Comparison of ENCODE assay signal across 28 cellular contexts in genomic region chr17:47288531-47289116, GRCh38. TPM values are rescaled to one million over a fixed set of nuclear protein-coding genes. Genes with fewer than 3 reads are reported as not detected.
DNase-seq lines count a peak whose midpoint lies in the region; ATAC-seq, FAIRE-seq and TF ChIP-seq lines count a peak whose summit lies in the region.
"Had no signal": no experiment of that assay in that cellular context is flagged by ENCODE, and none has a peak within 500 bp of the region (broad histone marks: within the 10 kb centered on the region; RNA-seq: fewer than 3 reads in every experiment).

No MANE protein-coding gene starts in this region.

- no peaks in the 10 kb centered on the region for H3K79me2 ChIP-seq in HepG2 (ENCODE audit: insufficient read depth, low read length)

- no peaks in the 10 kb centered on the region for H3K36me3 ChIP-seq in HepG2 (replicated peaks in 1 of 2; ENCODE audit: control insufficient read depth in 1 of 2, insufficient read depth in 2 of 2, low read length in 2 of 2)
- no peaks in the 10 kb centered on the region for H3K36me3 ChIP-seq in right lobe of liver
- H3K36me3 ChIP-seq in ascending aorta: peaks cover 59 to 93% of the 10 kb centered on the region in 2 donors
- H3K36me3 ChIP-seq: neutrophil had no signal

- H3K4me3 Mint-ChIP-seq in immature natural killer cell (no peak overlapping the region), chondrocyte (ENCODE audit: unreplicated experiment) (no peak overlapping the region)
- H3K4me3 Mint-ChIP-seq: activated CD4-positive, alpha-beta memory T cell treated with anti-CD3 and anti-CD28 coated beads, Interleukin-2, amount 10 ng/mL, durations not matched to agents 7 days and 5 days; activated naive CD8-positive, alpha-beta T cell; activated T-cell treated with anti-CD3 and anti-CD28 coated beads, Interleukin-2, amount 50 U/mL, for 4 hours; CD4-positive, CD25-positive, alpha-beta regulatory T cell; endodermal cell; H9; mesothelial cell of epicardium; stimulated activated effector memory CD8-positive, alpha-beta T cell treated with anti-CD3 and anti-CD28 coated beads, Interleukin-12 subunit alpha, Interleukin-12 subunit beta, amount 100 ng/mL, for 72 hours; WTC11 had no signal

- no peak overlapping the region for H3K4me2 ChIP-seq in HepG2 (ENCODE audit: low read depth, low read length)

- H3K4me3 ChIP-seq in HepG2 (replicated peaks in 1 of 3; ENCODE audit: insufficient read depth in 1 of 3, low read depth in 2 of 3, low read length in 3 of 3) (no peak overlapping the region), right lobe of liver (no peak overlapping the region), ascending aorta (no peak overlapping the region)
- H3K4me3 ChIP-seq: transverse colon had no signal

- CTCF ChIA-PET in HepG2 (lab: Yijun Ruan, JAX; ENCODE audit: low intra/inter-chr PET ratio, low total read pairs): no interaction called here

- H3K4me1 Mint-ChIP-seq in immature natural killer cell (no peaks in the 10 kb centered on the region), chondrocyte (ENCODE audit: low read depth) (peaks cover 24% of the 10 kb centered on the region)
- H3K4me1 Mint-ChIP-seq: mesothelial cell of epicardium had no signal

- peaks cover 0 to 2% (median 1%) of the 10 kb centered on the region in 3 donors for H3K27me3 Mint-ChIP-seq in immature natural killer cell (ENCODE audit: low read depth in 3 of 3)
- no peaks in the 10 kb centered on the region for H3K27me3 Mint-ChIP-seq in chondrocyte (ENCODE audit: low read depth)

- FAIRE-seq in HepG2 (lab: Jason Lieb, UNC): no peak
- FAIRE-seq: GM18507 had no signal

- H3K9ac ChIP-seq in HepG2 (ENCODE audit: insufficient read depth, low read depth, low read length): no peak overlapping the region

- no peaks in the 10 kb centered on the region for H3K9me3 Mint-ChIP-seq in immature natural killer cell
- no peaks in the 10 kb centered on the region for H3K9me3 Mint-ChIP-seq in chondrocyte (ENCODE audit: low read depth)
- H3K9me3 Mint-ChIP-seq: activated CD4-positive, alpha-beta memory T cell treated with anti-CD3 and anti-CD28 coated beads, Interleukin-2, amount 10 ng/mL, durations not matched to agents 7 days and 5 days; activated T-cell treated with anti-CD3 and anti-CD28 coated beads, Interleukin-2, amount 50 U/mL, for 4 hours; CD4-positive, CD25-positive, alpha-beta regulatory T cell; endodermal cell; H9; mesothelial cell of epicardium; stimulated activated effector memory CD8-positive, alpha-beta T cell treated with anti-CD3 and anti-CD28 coated beads, Interleukin-12 subunit alpha, Interleukin-12 subunit beta, amount 100 ng/mL, for 72 hours had no signal

- DNase-seq in HepG2 (ENCODE audit: low spot score) (no peak), right lobe of liver (no peak), ascending aorta (ENCODE audit: low spot score in 2 of 2) (no peak), inferior parietal cortex (ENCODE audit: extremely low spot score) (peak; percentile 28), NCI-H510A treated with DMSO at 0.1 percent for 48 hours (lab: John Stamatoyannopoulos, UW) (no peak), immature natural killer cell (no peak), chondrocyte (ENCODE audit: low spot score) (no peak)
- no peak for DNase-seq in activated T-cell treated with anti-CD3 and anti-CD28 coated beads, Interleukin-2, amount 50 U/mL, for 48 hours
- DNase-seq: activated CD4-positive, alpha-beta memory T cell treated with anti-CD3 and anti-CD28 coated beads, Interleukin-2, amount 10 ng/mL, durations not matched to agents 7 days and 5 days; activated T-cell treated with anti-CD3 and anti-CD28 coated beads, Interleukin-2, amount 50 U/mL, for 4 hours; CD4-positive, CD25-positive, alpha-beta regulatory T cell; cerebellar nuclear complex; DMS53; endodermal cell; H9; NCI-H2081 treated with DMSO at 0.1 percent for 48 hours; NCI-H524; SIG-M5; stimulated activated CD4-positive, alpha-beta T cell treated with anti-CD3 and anti-CD28 coated beads, Interleukin-15, amount 100 ng/mL, for 24 hours; T-helper 1 cell; transverse colon had no signal

- 61% methylated on average over 6 of the region's 6 CpGs for WGBS in HepG2 (ENCODE audit: low lambda C conversion rate)
- 74% methylated on average over 4 of the region's 6 CpGs for WGBS in right lobe of liver (ENCODE audit: insufficient coverage, low coverage, low lambda C conversion rate, missing lambda C conversion rate)

- no TSS peak for BruUV-seq in HepG2 (replicated peaks; lab: Mats Ljungman, UMichigan)

- H3K4me1 ChIP-seq in HepG2 (ENCODE audit: insufficient read depth, low read length) (peaks cover 23% of the 10 kb centered on the region), right lobe of liver (peaks cover 0 to 28% (median 8%) of the 10 kb centered on the region in 4 donors), ascending aorta (no peaks in the 10 kb centered on the region)

- intact Hi-C loops in HepG2 (cut with micrococcal nuclease; ENCODE audit: unreplicated experiment): no loop called here
- intact Hi-C loops in right lobe of liver (cut with DNase I): no loop called here
- intact Hi-C loops in ascending aorta (cut with DNase I): no loop called here

- no peak overlapping the region for H2AFZ ChIP-seq in HepG2 (ENCODE audit: low read length)

- no peak for TF ChIP-seq RAD21 in HepG2 (CRISPR knock-in tag; IDR thresholded peaks at IDR 0.05)

- TF ChIP-seq EP300 in HepG2 (IDR thresholded peaks at IDR 0.05; ENCODE audit: low read depth in 2 of 2, low read length in 2 of 2): no peak
- TF ChIP-seq EP300 in HepG2 (CRISPR knock-in tag; IDR thresholded peaks at IDR 0.05; ENCODE audit: borderline replicate concordance): no peak

- no peak overlapping the region for H3K27ac Mint-ChIP-seq in immature natural killer cell
- no peak overlapping the region for H3K27ac Mint-ChIP-seq in chondrocyte (ENCODE audit: unreplicated experiment)
- H3K27ac Mint-ChIP-seq: activated CD4-positive, alpha-beta memory T cell treated with anti-CD3 and anti-CD28 coated beads, Interleukin-2, amount 10 ng/mL, durations not matched to agents 7 days and 5 days; activated naive CD8-positive, alpha-beta T cell; CD4-positive, CD25-positive, alpha-beta regulatory T cell; endodermal cell; mesothelial cell of epicardium; WTC11 had no signal

- no peak for ATAC-seq in HepG2
- ATAC-seq in right lobe of liver: no peak
- ATAC-seq: activated T-cell treated with anti-CD3 and anti-CD28 coated beads, Interleukin-2, amount 50 U/mL, for 4 hours; stimulated activated effector memory CD8-positive, alpha-beta T cell treated with anti-CD3 and anti-CD28 coated beads, Interleukin-12 subunit alpha, Interleukin-12 subunit beta, amount 100 ng/mL, for 72 hours; WTC11 had no signal

- no peak overlapping the region for H3K27ac ChIP-seq in HepG2 (ENCODE audit: extremely low read length, insufficient read depth, low read length)
- no peak overlapping the region for H3K27ac ChIP-seq in right lobe of liver
- H3K27ac ChIP-seq in ascending aorta: peak overlapping the region; percentile 11 to 43
- H3K27ac ChIP-seq: neutrophil, transverse colon had no signal

- no peaks in the 10 kb centered on the region for H3K36me3 Mint-ChIP-seq in immature natural killer cell
- H3K36me3 Mint-ChIP-seq in chondrocyte (ENCODE audit: low read depth): peaks cover 9% of the 10 kb centered on the region
- H3K36me3 Mint-ChIP-seq: activated naive CD8-positive, alpha-beta T cell; CD4-positive, CD25-positive, alpha-beta regulatory T cell; mesothelial cell of epicardium; stimulated activated effector memory CD8-positive, alpha-beta T cell treated with anti-CD3 and anti-CD28 coated beads, Interleukin-12 subunit alpha, Interleukin-12 subunit beta, amount 100 ng/mL, for 72 hours; WTC11 had no signal

- POLR2A ChIA-PET in HepG2 (lab: Yijun Ruan, JAX): no interaction called here

- TF ChIP-seq POLR2A in HepG2 (IDR thresholded peaks at IDR 0.05; ENCODE audit: insufficient read depth in 1 of 2, low read depth in 2 of 2, low read length in 2 of 2) (no peak), right lobe of liver (IDR thresholded peaks at IDR 0.05) (no peak)

- peaks cover 1 to 13% of the 10 kb centered on the region in 2 experiments; a peak in 2 of 5 replicates for H3K27me3 ChIP-seq in HepG2 (ENCODE audit: control insufficient read depth in 1 of 2, insufficient read depth in 2 of 2, low read length in 2 of 2)
- no peaks in the 10 kb centered on the region for H3K27me3 ChIP-seq in right lobe of liver
- no peaks in the 10 kb centered on the region for H3K27me3 ChIP-seq in ascending aorta
- H3K27me3 ChIP-seq: transverse colon had no signal

- in situ Hi-C loops in HepG2 (cut with HindIII; ENCODE audit: extremely low pct_ligation_motif_present, low pct_unique_long_range_greater_than_20kb): no loop called here

- TF ChIP-seq CTCF in HepG2 (CRISPR knock-in tag; IDR thresholded peaks at IDR 0.05): no peak
- no peak for TF ChIP-seq CTCF in right lobe of liver (IDR thresholded peaks at IDR 0.05)
- no peak for TF ChIP-seq CTCF in ascending aorta (IDR thresholded peaks at IDR 0.05)
- no peak for TF ChIP-seq CTCF in chondrocyte (IDR thresholded peaks at IDR 0.05)

- no peaks in the 10 kb centered on the region for H4K20me1 ChIP-seq in HepG2 (ENCODE audit: insufficient read depth, low read length)

- H3K9me3 ChIP-seq in HepG2 (ENCODE audit: low read length) (no peaks in the 10 kb centered on the region), right lobe of liver (no peaks in the 10 kb centered on the region), ascending aorta (no peaks in the 10 kb centered on the region)
- H3K9me3 ChIP-seq: neutrophil, transverse colon had no signal

RNA-seq across cellular contexts. Expression of gene ITGB3, which starts 35.0 kb away (rescaled TPM):
- total RNA-seq in HepG2 (2016; rRNA removed; fragmentation: Illumina TruSeq; extraction: Trizol) (0.15 and 0.31 TPM in 2 replicates), right lobe of liver (1 to 10 TPM; 2.2 to 8.0 (median 4.8) TPM), ascending aorta (71.3 TPM), chondrocyte (0.85 to 11.4 TPM (median 10.5 TPM) in 3 replicates)
- total RNA-seq in HepG2 (2016; cell fraction: cytosol; rRNA removed; fragmentation: Illumina TruSeq; extraction: Trizol; ENCODE audit: low read depth): not detected in 2 replicates
- 0.31 and 0.37 TPM in 2 replicates for total RNA-seq in HepG2 (2016; cell fraction: insoluble cytoplasmic fraction; rRNA removed; fragmentation: Illumina TruSeq; extraction: Trizol)
- total RNA-seq in HepG2 (2016; cell fraction: membrane; rRNA removed; fragmentation: Illumina TruSeq; extraction: Trizol): not detected in 2 replicates
- total RNA-seq in HepG2 (2016; cell fraction: nucleus; rRNA removed; fragmentation: Illumina TruSeq; extraction: Trizol): 0.41 and 0.50 TPM in 2 replicates
- polyA plus RNA-seq in HepG2 (2011; rRNA removed) (0.09 and 0.10 TPM in 2 replicates), immature natural killer cell (10 to 100 TPM in 1 of 3 donors, 1 to 10 TPM in 1, not detected in 1; 1.1 to 11.0 TPM)
- 0.07 and 0.09 TPM in 2 replicates for polyA plus RNA-seq in HepG2 (2011; cell fraction: cytosol; rRNA removed)
- polyA plus RNA-seq in HepG2 (2011; cell fraction: nucleus; rRNA removed): 0.14 TPM in 2 replicates
- not detected in 2 replicates for polyA plus RNA-seq in HepG2 (2012)
- polyA plus RNA-seq in HepG2 (2016; cell fraction: cytosol; fragmentation: Illumina TruSeq; extraction: Trizol; ENCODE audit: low read depth): not detected in 2 replicates
- polyA plus RNA-seq in HepG2 (2016; cell fraction: insoluble cytoplasmic fraction; fragmentation: Illumina TruSeq; extraction: Trizol; ENCODE audit: low read depth): 0.07 TPM in 1 of 2 replicates, not detected in the other
- polyA plus RNA-seq in HepG2 (2016; cell fraction: membrane; fragmentation: Illumina TruSeq; extraction: Trizol; ENCODE audit: low read depth): not detected in 2 replicates
- 0.15 TPM in 1 of 2 replicates, not detected in the other for polyA plus RNA-seq in HepG2 (2016; cell fraction: nucleus; fragmentation: Illumina TruSeq; extraction: Trizol; ENCODE audit: insufficient read depth, low read depth)
- 0.82 TPM in 1 of 2 replicates, not detected in the other for polyA minus RNA-seq in HepG2 (2011; rRNA and poly(A)+ RNA removed; ENCODE audit: low replicate concordance)
- polyA minus RNA-seq in HepG2 (2011; cell fraction: cytosol; rRNA and poly(A)+ RNA removed): not detected in 2 replicates
- 0.12 TPM in 1 of 2 replicates, not detected in the other for polyA minus RNA-seq in HepG2 (2011; cell fraction: nucleus; rRNA and poly(A)+ RNA removed)
- total RNA-seq: A172, H9 had no signal

RNA-seq across cellular contexts. Expression of gene EFCAB13, which starts 35.1 kb away (rescaled TPM):
- 0.71 and 0.73 TPM in 2 replicates for total RNA-seq in HepG2 (2016; rRNA removed; fragmentation: Illumina TruSeq; extraction: Trizol)
- total RNA-seq in HepG2 (2016; cell fraction: cytosol; rRNA removed; fragmentation: Illumina TruSeq; extraction: Trizol; ENCODE audit: low read depth): 0.81 and 1.1 TPM in 2 replicates
- total RNA-seq in HepG2 (2016; cell fraction: insoluble cytoplasmic fraction; rRNA removed; fragmentation: Illumina TruSeq; extraction: Trizol): 0.26 and 0.59 TPM in 2 replicates
- total RNA-seq in HepG2 (2016; cell fraction: membrane; rRNA removed; fragmentation: Illumina TruSeq; extraction: Trizol): 0.49 and 0.79 TPM in 2 replicates
- 1.0 and 1.7 TPM in 2 replicates for total RNA-seq in HepG2 (2016; cell fraction: nucleus; rRNA removed; fragmentation: Illumina TruSeq; extraction: Trizol)
- polyA plus RNA-seq in HepG2 (2011; rRNA removed): 0.22 and 0.57 TPM in 2 replicates
- polyA plus RNA-seq in HepG2 (2011; cell fraction: cytosol; rRNA removed): 0.07 and 0.18 TPM in 2 replicates
- 0.11 and 0.40 TPM in 2 replicates for polyA plus RNA-seq in HepG2 (2011; cell fraction: nucleus; rRNA removed)
- 1.5 and 2.1 TPM in 2 replicates for polyA plus RNA-seq in HepG2 (2012)
- 0.23 TPM in 2 replicates for polyA plus RNA-seq in HepG2 (2016; cell fraction: cytosol; fragmentation: Illumina TruSeq; extraction: Trizol; ENCODE audit: low read depth)
- 0.35 and 1.1 TPM in 2 replicates for polyA plus RNA-seq in HepG2 (2016; cell fraction: insoluble cytoplasmic fraction; fragmentation: Illumina TruSeq; extraction: Trizol; ENCODE audit: low read depth)
- 0.29 and 0.30 TPM in 2 replicates for polyA plus RNA-seq in HepG2 (2016; cell fraction: membrane; fragmentation: Illumina TruSeq; extraction: Trizol; ENCODE audit: low read depth)
- 1.1 and 1.9 TPM in 2 replicates for polyA plus RNA-seq in HepG2 (2016; cell fraction: nucleus; fragmentation: Illumina TruSeq; extraction: Trizol; ENCODE audit: insufficient read depth, low read depth)
- 0.75 TPM in 1 of 2 replicates, not detected in the other for polyA minus RNA-seq in HepG2 (2011; rRNA and poly(A)+ RNA removed; ENCODE audit: low replicate concordance)
- not detected in 2 replicates for polyA minus RNA-seq in HepG2 (2011; cell fraction: cytosol; rRNA and poly(A)+ RNA removed)
- 1.8 and 2.4 TPM in 2 replicates for polyA minus RNA-seq in HepG2 (2011; cell fraction: nucleus; rRNA and poly(A)+ RNA removed)
- 1 to 10 TPM in 5 of 6 experiments, under 1 TPM in 1; 0.68 to 7.2 (median 3.2) TPM for total RNA-seq in right lobe of liver
- total RNA-seq in ascending aorta: 1.2 TPM
- 1 to 10 TPM in 2 of 3 donors, under 1 TPM in 1; 0.97 to 1.0 (median 1.0) TPM for polyA plus RNA-seq in immature natural killer cell
- 1.5 to 3.2 TPM (median 2.5 TPM) in 3 replicates for total RNA-seq in chondrocyte
- total RNA-seq: A172 had no signal

Comparison
In these comparisons a context has a peak if more than half of its experiments do, and no peak if none do; other contexts are left out.
1. H3K27ac ChIP-seq: peak in ascending aorta (2 of 2); none in HepG2 (single experiment) and right lobe of liver (0 of 3).